In genomic region chr1:153727463-153728304, GRCh38 we compare ENCODE assay signal across 8 cellular contexts. TPM values are rescaled to one million over a fixed set of nuclear protein-coding genes. Genes with fewer than 3 reads are reported as not detected.
A peak's percentile ranks its signal among the peaks of the same experiment; 100 is the strongest.
DNase-seq lines count a peak whose midpoint lies in the region; ATAC-seq, FAIRE-seq and TF ChIP-seq lines count a peak whose summit lies in the region.

INTS3 (plus strand) TSS chr1:153728050; CDS start chr1:153728635, 585 bp downstream.

- no peaks in the 10 kb centered on the region for H3K9me3 Mint-ChIP-seq in endothelial cell (ENCODE audit: unreplicated experiment)
- no peaks in the 10 kb centered on the region for H3K9me3 Mint-ChIP-seq in mesothelial cell of epicardium

- peak within 1 kb of the TSS; percentile 92 for H3K4me3 ChIP-seq in OCI-LY3 (ENCODE audit: low read length)

- no peaks in the 10 kb centered on the region for H3K27me3 ChIP-seq in OCI-LY3 (ENCODE audit: low read depth, low read length)

- H3K4me2 ChIP-seq in OCI-LY3 (ENCODE audit: low read length), result peak within 1 kb of the TSS; percentile 84

- H3K27ac ChIP-seq in OCI-LY3 (ENCODE audit: low read length), result peak within 1 kb of the TSS; percentile 74

- H3K4me1 Mint-ChIP-seq in endothelial cell (ENCODE audit: unreplicated experiment) (peaks cover 31% of the 10 kb centered on the region), mesothelial cell of epicardium (peaks cover 22% of the 10 kb centered on the region)

- H3K9me3 ChIP-seq in OCI-LY3 (ENCODE audit: insufficient read depth, low read length), result no peaks in the 10 kb centered on the region

- peak within 1 kb of the TSS; percentile 99 for H3K9ac ChIP-seq in OCI-LY3 (ENCODE audit: low read length)

- H3K27ac Mint-ChIP-seq in endothelial cell (ENCODE audit: unreplicated experiment), result peak within 1 kb of the TSS; percentile 100
- H3K27ac Mint-ChIP-seq in mesothelial cell of epicardium, result peak within 1 kb of the TSS; percentile 97

- no peaks in the 10 kb centered on the region for H4K20me1 ChIP-seq in OCI-LY3 (ENCODE audit: insufficient read depth, low read length)

- peak; percentile 72 for FAIRE-seq in D721Med (lab: Jason Lieb, UNC)

- H3K36me3 ChIP-seq in OCI-LY3 (replicated peaks; ENCODE audit: low read depth, low read length), result peaks cover 8% of the 10 kb centered on the region

- TF ChIP-seq CTCF in D721Med (IDR thresholded peaks at IDR 0.05; ENCODE audit: insufficient read depth, missing control alignments) (peak; percentile 8), OCI-LY3 (IDR thresholded peaks at IDR 0.05; ENCODE audit: low read depth, low read length) (no peak), endothelial cell (IDR thresholded peaks at IDR 0.05; ENCODE audit: unreplicated experiment) (no peak), mesothelial cell of epicardium (IDR thresholded peaks at IDR 0.05; ENCODE audit: unreplicated experiment) (no peak)

- H3K79me2 ChIP-seq in OCI-LY3 (ENCODE audit: low read length), result peaks cover 34% of the 10 kb centered on the region

- DNase-seq in D721Med (ENCODE audit: insufficient read length, low spot score) (peak; percentile 99), HuH-7 (ENCODE audit: low spot score) (peak; percentile 98), endothelial cell (ENCODE audit: low spot score) (peak; percentile 97), mesothelial cell of epicardium (ENCODE audit: low spot score in 2 of 2, unreplicated experiment in 2 of 2) (peak; percentile 98 to 99)
- DNase-seq in activated CD8-positive, alpha-beta memory T cell treated with anti-CD3 and anti-CD28 coated beads, Interleukin-2, amount 50 U/mL, for 48 hours, result peak; percentile 97
- peak; percentile 99 for DNase-seq in stimulated activated CD8-positive, alpha-beta memory T cell treated with anti-CD3 and anti-CD28 coated beads, Interleukin-15, amount 100 ng/mL, for 48 hours (ENCODE audit: low read depth in 2 of 2)

- H3K4me3 Mint-ChIP-seq in endothelial cell (ENCODE audit: unreplicated experiment) (peak within 1 kb of the TSS; percentile 90), mesothelial cell of epicardium (peak within 1 kb of the TSS; percentile 96)

- H3K36me3 Mint-ChIP-seq in endothelial cell (ENCODE audit: low read depth, unreplicated experiment) (peaks cover 14% of the 10 kb centered on the region), mesothelial cell of epicardium (peaks cover 4% of the 10 kb centered on the region)

- peaks cover 21% of the 10 kb centered on the region for H3K4me1 ChIP-seq in OCI-LY3 (ENCODE audit: low read length)

- H2AFZ ChIP-seq in OCI-LY3 (ENCODE audit: low read depth, low read length), result peak within 1 kb of the TSS; percentile 28; the same call in 1 of the 2 replicates

- peak; percentile 94 for ATAC-seq in GM21515 (IDR thresholded peaks at IDR 0.05; ENCODE audit: unreplicated experiment)

- H3K27me3 Mint-ChIP-seq in endothelial cell (ENCODE audit: unreplicated experiment) (peaks cover 4% of the 10 kb centered on the region), mesothelial cell of epicardium (ENCODE audit: low read depth) (no peaks in the 10 kb centered on the region)

RNA-seq across cellular contexts. Expression of gene INTS3, which starts in this region (rescaled TPM):
- total RNA-seq in endothelial cell (ENCODE audit: unreplicated experiment) (69.4 TPM), mesothelial cell of epicardium (117 to 120 TPM (median 117 TPM) in 3 replicates)

Comparison
In these comparisons a context has a peak if more than half of its experiments do, and no peak if none do; other contexts are left out.
1. Peak in every context shown above with its lines: DNase-seq, ATAC-seq, H3K4me3 ChIP-seq and H3K27ac ChIP-seq.